1 cellular context compared by ENCODE assay signal in genomic region chr6:31389802-31390132, GRCh38. TPM values are rescaled to one million over a fixed set of nuclear protein-coding genes. Genes with fewer than 3 reads are reported as not detected.
"Had no signal": no experiment of that assay in that cellular context is flagged by ENCODE, and none has a peak within 500 bp of the region (broad histone marks: within the 10 kb centered on the region; RNA-seq: fewer than 3 reads in every experiment).

No MANE protein-coding gene starts in this region.

RNA-seq across cellular contexts. Expression of gene HLA-B, which starts 32.8 kb away (rescaled TPM):
- total RNA-seq: SJCRH30 had no signal
